30 cellular contexts compared by ENCODE assay signal in genomic region chr11:132405728-132406127, GRCh38.
DNase-seq lines count a peak whose midpoint lies in the region; ATAC-seq and TF ChIP-seq lines count a peak whose summit lies in the region.
"Had no signal": no experiment of that assay in that cellular context is flagged by ENCODE, and none has a peak within 500 bp of the region (broad histone marks: within the 10 kb centered on the region; RNA-seq: fewer than 3 reads in every experiment).

No MANE protein-coding gene starts in this region.

- H3K27ac Mint-ChIP-seq in endodermal cell (no peak overlapping the region), progenitor cell of endocrine pancreas (peak overlapping the region; percentile 91)
- H3K27ac Mint-ChIP-seq: activated CD4-positive, alpha-beta T cell treated with anti-CD3 and anti-CD28 coated beads for 36 hours; activated naive CD8-positive, alpha-beta T cell treated with anti-CD3 and anti-CD28 coated beads, Interleukin-2, amount 10 ng/mL, durations not matched to agents 7 days and 5 days had no signal

- H3K36me3 Mint-ChIP-seq in endodermal cell (ENCODE audit: low read depth) (no peaks in the 10 kb centered on the region), progenitor cell of endocrine pancreas (ENCODE audit: insufficient read depth) (no peaks in the 10 kb centered on the region)
- H3K36me3 Mint-ChIP-seq: activated naive CD8-positive, alpha-beta T cell treated with anti-CD3 and anti-CD28 coated beads, Interleukin-2, amount 10 ng/mL, durations not matched to agents 7 days and 5 days had no signal

- WGBS in endodermal cell (ENCODE audit: insufficient coverage in 1 of 2, insufficient read length in 1 of 2), 2 experiments = 50% methylated on average over 3 of the region's 4 CpGs; no CpG with 5 or more reads in 1 of the 2 experiments

- no peak for TF ChIP-seq CTCF in endodermal cell (conservative IDR thresholded peaks at IDR 0.05)
- no peak for TF ChIP-seq CTCF in progenitor cell of endocrine pancreas (IDR thresholded peaks at IDR 0.05; ENCODE audit: unreplicated experiment)

- intact Hi-C loops in Right ventricle myocardium superior (cut with DNase I) = no loop called here

- peak; percentile 28 to 30 for DNase-seq in NCI-H526 (lab: John Stamatoyannopoulos, UW)
- no peak for DNase-seq in NCI-H526 treated with DMSO at 0.1 percent for 48 hours (lab: John Stamatoyannopoulos, UW)
- peak; percentile 56 to 76 for DNase-seq in NCI-H1930 (lab: John Stamatoyannopoulos, UW)
- DNase-seq in endodermal cell = peak; percentile 65
- DNase-seq in progenitor cell of endocrine pancreas (ENCODE audit: low spot score, unreplicated experiment) = no peak
- DNase-seq in Right ventricle myocardium superior = no peak
- DNase-seq: ACHN; activated CD4-positive, alpha-beta T cell treated with anti-CD3 and anti-CD28 coated beads for 36 hours; activated CD8-positive, alpha-beta memory T cell treated with anti-CD3 and anti-CD28 coated beads for 24 hours; activated effector memory CD4-positive, alpha-beta T cell treated with anti-CD3 and anti-CD28 coated beads, Interleukin-2, amount 50 U/mL, for 16 hours; activated naive CD8-positive, alpha-beta T cell treated with anti-CD3 and anti-CD28 coated beads, Interleukin-2, amount 10 ng/mL, durations not matched to agents 7 days and 5 days; activated T-cell treated with anti-CD3 and anti-CD28 coated beads, Interleukin-2, amount 50 U/mL, for 1 hour; BE2C; cortex of kidney; DMS53; esophagus squamous epithelium; gastrocnemius medialis; GDM1; left ventricle myocardium superior; NCI-H1048; NCI-H2171; PC-3; psoas muscle; sigmoid colon; stimulated activated naive CD4-positive, alpha-beta T cell treated with Interleukin-2 at 50 U/mL for 16 hours had no signal

- H3K9me3 ChIP-seq in endodermal cell (ENCODE audit: control insufficient read depth, low read length) = no peaks in the 10 kb centered on the region
- H3K9me3 ChIP-seq: ascending aorta, BE2C, esophagus squamous epithelium, gastrocnemius medialis, neutrophil, psoas muscle, sigmoid colon had no signal

- H3K9me3 Mint-ChIP-seq in endodermal cell (no peaks in the 10 kb centered on the region), progenitor cell of endocrine pancreas (ENCODE audit: low read depth) (peaks cover 3% of the 10 kb centered on the region)
- H3K9me3 Mint-ChIP-seq: activated naive CD8-positive, alpha-beta T cell treated with anti-CD3 and anti-CD28 coated beads, Interleukin-2, amount 10 ng/mL, durations not matched to agents 7 days and 5 days had no signal

- no peak overlapping the region for H3K27ac ChIP-seq in endodermal cell (ENCODE audit: low read depth, low read length)
- H3K27ac ChIP-seq: ascending aorta, esophagus squamous epithelium, gastrocnemius medialis, neutrophil, psoas muscle, sigmoid colon had no signal

- no peak overlapping the region for H3K4me3 Mint-ChIP-seq in endodermal cell
- H3K4me3 Mint-ChIP-seq in progenitor cell of endocrine pancreas (ENCODE audit: low read depth) = no peak overlapping the region
- H3K4me3 Mint-ChIP-seq: activated CD4-positive, alpha-beta T cell treated with anti-CD3 and anti-CD28 coated beads for 36 hours; activated naive CD8-positive, alpha-beta T cell treated with anti-CD3 and anti-CD28 coated beads, Interleukin-2, amount 10 ng/mL, durations not matched to agents 7 days and 5 days had no signal

- no peaks in the 10 kb centered on the region for H3K27me3 ChIP-seq in endodermal cell (ENCODE audit: control insufficient read depth, insufficient read depth, low read length, poor library complexity, severe bottlenecking)
- H3K27me3 ChIP-seq: ascending aorta, BE2C, gastrocnemius medialis, neutrophil had no signal

- peaks cover 1% of the 10 kb centered on the region for H3K27me3 Mint-ChIP-seq in endodermal cell (ENCODE audit: insufficient read depth)
- H3K27me3 Mint-ChIP-seq in progenitor cell of endocrine pancreas = peaks cover 57% of the 10 kb centered on the region
- H3K27me3 Mint-ChIP-seq: activated naive CD8-positive, alpha-beta T cell treated with anti-CD3 and anti-CD28 coated beads, Interleukin-2, amount 10 ng/mL, durations not matched to agents 7 days and 5 days had no signal

- no peak overlapping the region for H3K4me3 ChIP-seq in endodermal cell (ENCODE audit: low read length)
- H3K4me3 ChIP-seq: ascending aorta, esophagus squamous epithelium, gastrocnemius medialis, psoas muscle, sigmoid colon had no signal

- ATAC-seq in GM18502 (IDR thresholded peaks at IDR 0.05; ENCODE audit: poor library complexity, unreplicated experiment) = no peak
- ATAC-seq in Right ventricle myocardium superior (ENCODE audit: poor library complexity) = no peak
- no peak for ATAC-seq in GM18909 (IDR thresholded peaks at IDR 0.05; ENCODE audit: poor library complexity, unreplicated experiment)
- ATAC-seq: activated CD4-positive, alpha-beta T cell treated with anti-CD3 and anti-CD28 coated beads for 36 hours; gastrocnemius medialis; left ventricle myocardium superior; PC-3; psoas muscle; Right ventricle myocardium inferior had no signal

- no peak overlapping the region for H3K9ac ChIP-seq in endodermal cell (ENCODE audit: extremely low read depth, low read length, poor library complexity, severe bottlenecking)

- no peaks in the 10 kb centered on the region for H3K36me3 ChIP-seq in endodermal cell (ENCODE audit: control insufficient read depth, insufficient read depth, low read length)
- H3K36me3 ChIP-seq: ascending aorta, BE2C, esophagus squamous epithelium, gastrocnemius medialis, neutrophil, sigmoid colon had no signal

- no peaks in the 10 kb centered on the region for H3K4me1 ChIP-seq in endodermal cell (ENCODE audit: control insufficient read depth, insufficient read depth, low read length)
- H3K4me1 ChIP-seq: ascending aorta, BE2C, esophagus squamous epithelium, gastrocnemius medialis, psoas muscle, sigmoid colon had no signal

- peaks cover 15% of the 10 kb centered on the region for H3K4me1 Mint-ChIP-seq in endodermal cell
- peaks cover 40% of the 10 kb centered on the region for H3K4me1 Mint-ChIP-seq in progenitor cell of endocrine pancreas (ENCODE audit: low read depth)
- H3K4me1 Mint-ChIP-seq: activated CD4-positive, alpha-beta T cell treated with anti-CD3 and anti-CD28 coated beads for 36 hours; activated naive CD8-positive, alpha-beta T cell treated with anti-CD3 and anti-CD28 coated beads, Interleukin-2, amount 10 ng/mL, durations not matched to agents 7 days and 5 days had no signal

Comparison
In these comparisons a context has a peak if more than half of its experiments do, and no peak if none do; other contexts are left out.
1. DNase-seq: peak in NCI-H526 (2 of 2), NCI-H1930 (2 of 2) and endodermal cell (single experiment); none in NCI-H526 treated with DMSO at 0.1 percent for 48 hours (single experiment), progenitor cell of endocrine pancreas (single experiment) and Right ventricle myocardium superior (single experiment).